Comparison of ENCODE assay signal across 10 cellular contexts in the genomic region with DNA sequence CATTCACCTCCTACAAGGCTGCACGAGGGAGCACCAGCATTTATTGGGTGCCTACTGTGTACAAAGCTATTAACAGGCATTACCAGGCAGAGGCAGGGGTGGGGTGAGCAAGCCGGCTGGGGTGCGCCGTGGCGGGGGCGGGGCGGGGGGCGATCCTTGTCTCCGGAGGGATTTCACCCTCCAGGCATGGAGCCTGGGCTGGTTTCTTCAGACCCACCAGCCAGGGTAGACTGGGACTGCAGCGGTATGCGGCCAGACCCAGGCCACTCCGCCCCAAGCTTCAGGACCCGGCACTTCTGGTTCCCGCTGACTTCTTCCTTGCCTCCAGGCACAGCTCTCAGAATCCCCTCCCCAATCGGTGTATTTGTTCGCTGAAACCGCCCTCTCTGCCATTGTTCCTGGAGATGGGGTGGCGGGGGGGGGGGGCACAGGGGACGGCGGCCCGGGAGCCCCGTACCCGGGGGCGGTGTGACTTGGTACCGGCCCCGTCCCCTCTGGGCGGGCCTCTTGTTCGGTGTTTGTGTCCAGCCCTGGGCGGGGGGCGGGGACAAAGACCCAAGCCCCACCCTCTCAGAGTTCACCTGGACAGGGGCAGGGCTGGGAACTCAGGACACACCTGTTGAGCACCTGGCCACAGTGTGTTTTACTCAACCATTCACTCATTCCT. TPM values are rescaled to one million over a fixed set of nuclear protein-coding genes. Genes with fewer than 3 reads are reported as not detected.
DNase-seq lines count a peak whose midpoint lies in the region; ATAC-seq and TF ChIP-seq lines count a peak whose summit lies in the region.
"Had no signal": no experiment of that assay in that cellular context is flagged by ENCODE, and none has a peak within 500 bp of the region (broad histone marks: within the 10 kb centered on the region; RNA-seq: fewer than 3 reads in every experiment).

No MANE protein-coding gene starts in this region.

- peak overlapping the region; percentile 72 to 91 (median 81) for H3K4me3 Mint-ChIP-seq in CD8-positive, alpha-beta memory T cell
- H3K4me3 Mint-ChIP-seq in naive thymus-derived CD4-positive, alpha-beta T cell = peak overlapping the region in 9 of 10 donors; percentile 76 to 87 (median 81)

- H3K36me3 ChIP-seq in CD8-positive, alpha-beta memory T cell (ENCODE audit: insufficient read depth, low read length) = no peaks in the 10 kb centered on the region
- H3K36me3 ChIP-seq in Loucy (ENCODE audit: insufficient read depth, low read length) (no peaks in the 10 kb centered on the region), duodenal mucosa (ENCODE audit: control insufficient read depth in 1 of 2, insufficient read depth in 2 of 2, low read length in 2 of 2) (no peaks in the 10 kb centered on the region), heart right ventricle (no peaks in the 10 kb centered on the region)
- no peaks in the 10 kb centered on the region for H3K36me3 ChIP-seq in naive thymus-derived CD4-positive, alpha-beta T cell (ENCODE audit: control insufficient read depth in 2 of 3, insufficient read depth in 3 of 3, low read length in 3 of 3)

- no peaks in the 10 kb centered on the region for H3K9me3 ChIP-seq in CD8-positive, alpha-beta memory T cell (ENCODE audit: low read length)
- no peaks in the 10 kb centered on the region for H3K9me3 ChIP-seq in Loucy (ENCODE audit: insufficient read depth, low read depth, low read length)
- no peaks in the 10 kb centered on the region for H3K9me3 ChIP-seq in duodenal mucosa (ENCODE audit: control insufficient read depth in 1 of 2, low read length in 2 of 2)
- no peaks in the 10 kb centered on the region for H3K9me3 ChIP-seq in naive thymus-derived CD4-positive, alpha-beta T cell (ENCODE audit: control insufficient read depth in 2 of 3, low read length in 3 of 3)
- H3K9me3 ChIP-seq in heart right ventricle = no peaks in the 10 kb centered on the region

- no peaks in the 10 kb centered on the region for H4K20me1 ChIP-seq in Loucy (ENCODE audit: insufficient read depth, low read length, poor library complexity, severe bottlenecking)

- H3K79me2 ChIP-seq in Loucy (ENCODE audit: insufficient read depth, low read length) = no peaks in the 10 kb centered on the region

- CTCF ChIA-PET in CD8-positive, alpha-beta memory T cell (lab: Charles Lee) = interaction anchor here (0.9 to 1.9 kb wide), 3 partner anchors 35 to 99 kb away, joined by 4 to 8 read pairs (median 4); partner anchors contain the start of gene MRPL54
- CTCF ChIA-PET in naive thymus-derived CD4-positive, alpha-beta T cell (lab: Charles Lee) = interaction anchor here (2.3 kb wide), 1 partner anchor 40 kb away, joined by 9 read pairs; the partner anchor contains the start of gene MRPL54

- H3F3A ChIP-seq in Loucy (ENCODE audit: low read depth) = no peaks in the 10 kb centered on the region

- peak overlapping the region in 5 of 8 donors; percentile 7 to 92 (median 47) for H3K27ac Mint-ChIP-seq in CD8-positive, alpha-beta memory T cell
- peak overlapping the region in 6 of 9 donors; percentile 9 to 87 (median 57) for H3K27ac Mint-ChIP-seq in naive thymus-derived CD4-positive, alpha-beta T cell

- H3K36me3 Mint-ChIP-seq in CD8-positive, alpha-beta memory T cell = no peaks in the 10 kb centered on the region
- H3K36me3 Mint-ChIP-seq in naive thymus-derived CD4-positive, alpha-beta T cell = no peaks in the 10 kb centered on the region

- H3K4me1 ChIP-seq in CD8-positive, alpha-beta memory T cell (ENCODE audit: insufficient read depth, low read length) = peaks cover 16% of the 10 kb centered on the region
- H3K4me1 ChIP-seq in Loucy (ENCODE audit: insufficient read depth, low read length, poor library complexity, severe bottlenecking) = peaks cover 9% of the 10 kb centered on the region
- H3K4me1 ChIP-seq in duodenal mucosa (ENCODE audit: control insufficient read depth in 1 of 2, insufficient read depth in 2 of 2, low read length in 2 of 2) = peaks cover 20 to 34% of the 10 kb centered on the region in 2 donors
- H3K4me1 ChIP-seq in naive thymus-derived CD4-positive, alpha-beta T cell (ENCODE audit: control insufficient read depth in 2 of 2, insufficient read depth in 2 of 2, low read length in 2 of 2) = peaks cover 9 to 15% of the 10 kb centered on the region in 2 donors
- no peaks in the 10 kb centered on the region for H3K4me1 ChIP-seq in foreskin keratinocyte
- H3K4me1 ChIP-seq in heart right ventricle = peaks cover 0 to 20% (median 9%) of the 10 kb centered on the region in 9 donors

- WGBS in heart right ventricle, 2 donors = 1 to 3% methylated on average over 26 to 27 of the region's 30 CpGs

- H3K9ac ChIP-seq in Loucy (ENCODE audit: low read depth, low read length, poor library complexity, severe bottlenecking) (peak overlapping the region; percentile 56), duodenal mucosa (ENCODE audit: low read depth in 1 of 2, low read length in 2 of 2) (peak overlapping the region; percentile 70 to 82)

- no peaks in the 10 kb centered on the region for H3K9me2 ChIP-seq in Loucy (replicated peaks; ENCODE audit: low read depth, low read length)

- peak overlapping the region; percentile 42 for H3K4me3 ChIP-seq in CD8-positive, alpha-beta memory T cell (ENCODE audit: low read length)
- peak overlapping the region; percentile 75 for H3K4me3 ChIP-seq in Loucy (ENCODE audit: low read length, poor library complexity, severe bottlenecking)
- peak overlapping the region; percentile 80 to 86 for H3K4me3 ChIP-seq in duodenal mucosa (ENCODE audit: low read depth in 1 of 2, low read length in 2 of 2)
- H3K4me3 ChIP-seq in naive thymus-derived CD4-positive, alpha-beta T cell (ENCODE audit: low read length) = peak overlapping the region; percentile 61
- no peak overlapping the region for H3K4me3 ChIP-seq in heart right ventricle

- H3K27ac ChIP-seq in CD8-positive, alpha-beta memory T cell (ENCODE audit: low read depth, low read length) = no peak overlapping the region
- H3K27ac ChIP-seq in duodenal mucosa (ENCODE audit: low read depth, low read length) (no peak overlapping the region), foreskin keratinocyte (no peak overlapping the region), heart right ventricle (no peak overlapping the region)
- H3K27ac ChIP-seq in naive thymus-derived CD4-positive, alpha-beta T cell (ENCODE audit: low read depth, low read length) = no peak overlapping the region

- H3K9me3 Mint-ChIP-seq in CD8-positive, alpha-beta memory T cell = no peaks in the 10 kb centered on the region
- H3K9me3 Mint-ChIP-seq in naive thymus-derived CD4-positive, alpha-beta T cell = no peaks in the 10 kb centered on the region

- intact Hi-C loops in naive thymus-derived CD4-positive, alpha-beta T cell (cut with micrococcal nuclease) = no loop called here
- intact Hi-C loops in heart right ventricle (cut with DNase I) = no loop called here

- POLR2A ChIA-PET in CD8-positive, alpha-beta memory T cell (lab: Charles Lee) = interaction anchor here (1.1 kb wide), 1 partner anchor 90 kb away, joined by 3 read pairs; no protein-coding TSS in a partner anchor
- POLR2A ChIA-PET in naive thymus-derived CD4-positive, alpha-beta T cell (lab: Charles Lee) = interaction anchor here (0.5 to 2.0 kb wide), 5 partner anchors 38 to 524 kb away, joined by 3 to 15 read pairs (median 3); partner anchors contain the start of genes APBA3, MRPL54 and YJU2

- peak overlapping the region; percentile 82 for H3K4me2 ChIP-seq in Loucy (ENCODE audit: low read depth, low read length, poor library complexity, severe bottlenecking)

- no peak for ATAC-seq in naive thymus-derived CD4-positive, alpha-beta T cell
- ATAC-seq in foreskin keratinocyte (no peak), heart right ventricle (no peak)

- no peak for DNase-seq in CD8-positive, alpha-beta memory T cell
- DNase-seq in naive thymus-derived CD4-positive, alpha-beta T cell = no peak
- DNase-seq in foreskin keratinocyte (no peak), NCI-H1930 (lab: John Stamatoyannopoulos, UW) (no peak), heart right ventricle (no peak), germinal center (ENCODE audit: low spot score) (no peak)
- DNase-seq: activated gamma-delta T cell treated with Interleukin-2 at 50 U/mL for 16 hours, DMS79 had no signal

- no peak for TF ChIP-seq CTCF in Loucy (conservative IDR thresholded peaks at IDR 0.05; ENCODE audit: low read length)
- no peak for TF ChIP-seq CTCF in foreskin keratinocyte (conservative IDR thresholded peaks at IDR 0.05)
- no peak for TF ChIP-seq CTCF in heart right ventricle (IDR thresholded peaks at IDR 0.05)

- peaks cover 5% of the 10 kb centered on the region for H3K27me3 ChIP-seq in CD8-positive, alpha-beta memory T cell (ENCODE audit: insufficient read depth, low read length, poor library complexity, severe bottlenecking)
- no peaks in the 10 kb centered on the region for H3K27me3 ChIP-seq in Loucy (ENCODE audit: insufficient read depth, low read length, poor library complexity, severe bottlenecking)
- no peaks in the 10 kb centered on the region for H3K27me3 ChIP-seq in duodenal mucosa (ENCODE audit: control insufficient read depth in 1 of 2, insufficient read depth in 2 of 2, low read length in 2 of 2)
- peaks cover 0 to 3% of the 10 kb centered on the region in 2 donors for H3K27me3 ChIP-seq in naive thymus-derived CD4-positive, alpha-beta T cell (ENCODE audit: control insufficient read depth in 2 of 2, insufficient read depth in 2 of 2, low read length in 2 of 2)
- H3K27me3 ChIP-seq in foreskin keratinocyte = peaks cover 59% of the 10 kb centered on the region
- H3K27me3 ChIP-seq in heart right ventricle = peaks cover 22 to 80% (median 59%) of the 10 kb centered on the region in 7 donors

- peaks cover 7 to 20% of the 10 kb centered on the region in 2 donors for H3K27me3 Mint-ChIP-seq in CD8-positive, alpha-beta memory T cell
- H3K27me3 Mint-ChIP-seq in naive thymus-derived CD4-positive, alpha-beta T cell = peaks cover 0 to 54% (median 0%) of the 10 kb centered on the region in 5 donors

- peaks cover 9 to 22% (median 13%) of the 10 kb centered on the region in 3 donors for H3K4me1 Mint-ChIP-seq in CD8-positive, alpha-beta memory T cell
- peaks cover 0 to 21% (median 8%) of the 10 kb centered on the region in 7 donors for H3K4me1 Mint-ChIP-seq in naive thymus-derived CD4-positive, alpha-beta T cell

- H2AFZ ChIP-seq in Loucy (ENCODE audit: low read length) = no peak overlapping the region

RNA-seq across cellular contexts. Expression of gene TJP3, which starts 14.4 kb away (rescaled TPM):
- total RNA-seq in CD8-positive, alpha-beta memory T cell = 1 to 10 TPM; 1.5 to 1.7 TPM
- polyA plus RNA-seq in CD8-positive, alpha-beta memory T cell = 16.2 TPM
- 10 to 100 TPM in 4 of 5 experiments, 1 to 10 TPM in 1; 1.2 to 20.1 (median 16.8) TPM for total RNA-seq in naive thymus-derived CD4-positive, alpha-beta T cell
- 10 to 100 TPM; 14.0 to 16.1 TPM for polyA plus RNA-seq in naive thymus-derived CD4-positive, alpha-beta T cell
- total RNA-seq in foreskin keratinocyte (not detected in 2 replicates), heart right ventricle (under 1 TPM in 3 of 10 donors, not detected in 7; 0.15 to 0.49 (median 0.34) TPM)
- polyA plus RNA-seq in foreskin keratinocyte (not detected in 2 replicates), heart right ventricle (under 1 TPM in 1 of 2 donors, not detected in 1; 0.06 TPM)

RNA-seq across cellular contexts. Expression of gene PIP5K1C, which starts 22.3 kb away (rescaled TPM):
- total RNA-seq in CD8-positive, alpha-beta memory T cell = 10 to 100 TPM; 26.9 to 27.6 TPM
- 16.0 TPM for polyA plus RNA-seq in CD8-positive, alpha-beta memory T cell
- 10 to 100 TPM; 21.5 to 32.4 (median 30.7) TPM for total RNA-seq in naive thymus-derived CD4-positive, alpha-beta T cell
- polyA plus RNA-seq in naive thymus-derived CD4-positive, alpha-beta T cell = 10 to 100 TPM in 1 of 2 donors, 1 to 10 TPM in 1; 6.8 to 17.8 TPM
- total RNA-seq in foreskin keratinocyte (15.5 and 16.3 TPM in 2 replicates), heart right ventricle (10 to 100 TPM; 28.2 to 46.6 (median 36.3) TPM)
- polyA plus RNA-seq in foreskin keratinocyte (10.0 and 11.6 TPM in 2 replicates), heart right ventricle (10 to 100 TPM; 18.3 to 18.9 TPM)

RNA-seq across cellular contexts. Expression of gene APBA3, which starts 38.9 kb away (rescaled TPM):
- 10 to 100 TPM; 36.3 to 39.0 TPM for total RNA-seq in CD8-positive, alpha-beta memory T cell
- polyA plus RNA-seq in CD8-positive, alpha-beta memory T cell = 40.8 TPM
- 10 to 100 TPM; 55.1 to 77.3 (median 67.1) TPM for total RNA-seq in naive thymus-derived CD4-positive, alpha-beta T cell
- polyA plus RNA-seq in naive thymus-derived CD4-positive, alpha-beta T cell = 10 to 100 TPM; 30.7 to 33.6 TPM
- 14.0 and 16.5 TPM in 2 replicates for total RNA-seq in foreskin keratinocyte
- polyA plus RNA-seq in foreskin keratinocyte = 16.2 and 16.6 TPM in 2 replicates
- total RNA-seq in heart right ventricle = 10 to 100 TPM in 6 of 10 donors, 1 to 10 TPM in 4; 7.4 to 16.6 (median 10.7) TPM
- polyA plus RNA-seq in heart right ventricle = 10 to 100 TPM; 20.0 to 22.6 TPM

RNA-seq across cellular contexts. Expression of gene MRPL54, which starts 39.9 kb away (rescaled TPM):
- 10 to 100 TPM; 85.0 to 95.3 TPM for total RNA-seq in CD8-positive, alpha-beta memory T cell
- polyA plus RNA-seq in CD8-positive, alpha-beta memory T cell = 113 TPM
- 10 to 100 TPM; 34.0 to 95.2 (median 58.8) TPM for total RNA-seq in naive thymus-derived CD4-positive, alpha-beta T cell
- 100 to 1,000 TPM; 143 to 154 TPM for polyA plus RNA-seq in naive thymus-derived CD4-positive, alpha-beta T cell
- 60.8 and 65.2 TPM in 2 replicates for total RNA-seq in foreskin keratinocyte
- polyA plus RNA-seq in foreskin keratinocyte = 94.0 and 100 TPM in 2 replicates
- total RNA-seq in heart right ventricle = 10 to 100 TPM; 61.4 to 93.4 (median 67.0) TPM
- 100 to 1,000 TPM; 124 TPM for polyA plus RNA-seq in heart right ventricle

RNA-seq across cellular contexts. Expression of gene RAX2, which starts 49.5 kb away (rescaled TPM):
- not detected for total RNA-seq in CD8-positive, alpha-beta memory T cell
- polyA plus RNA-seq in CD8-positive, alpha-beta memory T cell = not detected
- not detected for total RNA-seq in naive thymus-derived CD4-positive, alpha-beta T cell
- not detected for polyA plus RNA-seq in naive thymus-derived CD4-positive, alpha-beta T cell
- total RNA-seq in foreskin keratinocyte (not detected in 2 replicates), heart right ventricle (not detected)
- polyA plus RNA-seq in foreskin keratinocyte (not detected in 2 replicates), heart right ventricle (not detected)

Comparison
In these comparisons a context has a peak if more than half of its experiments do, and no peak if none do; other contexts are left out.
1. H3K4me3 ChIP-seq: peak in CD8-positive, alpha-beta memory T cell (single experiment), Loucy (single experiment), duodenal mucosa (2 of 2) and naive thymus-derived CD4-positive, alpha-beta T cell (single experiment); none in heart right ventricle (0 of 10).